In genomic region chr6:131831392-131831791, GRCh38 we compare ENCODE assay signal across 14 cellular contexts. TPM values are rescaled to one million over a fixed set of nuclear protein-coding genes. Genes with fewer than 3 reads are reported as not detected.
DNase-seq lines count a peak whose midpoint lies in the region; ATAC-seq, FAIRE-seq and TF ChIP-seq lines count a peak whose summit lies in the region.
"Had no signal": no experiment of that assay in that cellular context is flagged by ENCODE, and none has a peak within 500 bp of the region (broad histone marks: within the 10 kb centered on the region; RNA-seq: fewer than 3 reads in every experiment).

No MANE protein-coding gene starts in this region.

- no peak for FAIRE-seq in HepG2 (lab: Jason Lieb, UNC)

- TF ChIP-seq RAD21 in HepG2 (CRISPR knock-in tag; IDR thresholded peaks at IDR 0.05), result no peak

- no peaks in the 10 kb centered on the region for H4K20me1 ChIP-seq in HepG2 (ENCODE audit: insufficient read depth, low read length)

- no peak overlapping the region for H3K4me3 ChIP-seq in HepG2 (replicated peaks in 1 of 3; ENCODE audit: insufficient read depth in 1 of 3, low read depth in 2 of 3, low read length in 3 of 3)
- H3K4me3 ChIP-seq in right lobe of liver, result no peak overlapping the region
- no peak overlapping the region for H3K4me3 ChIP-seq in aorta (ENCODE audit: low read length in 2 of 2)
- no peak overlapping the region for H3K4me3 ChIP-seq in suprapubic skin

- H3K79me2 ChIP-seq in HepG2 (ENCODE audit: insufficient read depth, low read length), result peaks cover 50% of the 10 kb centered on the region

- 81% methylated on average over 4 of the region's 4 CpGs for WGBS in HepG2 (ENCODE audit: low lambda C conversion rate)
- WGBS in right lobe of liver (ENCODE audit: insufficient coverage, low coverage, low lambda C conversion rate, missing lambda C conversion rate), result 75% methylated on average over 4 of the region's 4 CpGs
- 5 to 6% methylated on average over 4 of the region's 4 CpGs for WGBS in aorta, 2 donors
- WGBS in suprapubic skin, result 46% methylated on average over 4 of the region's 4 CpGs

- CTCF ChIA-PET in HepG2 (lab: Yijun Ruan, JAX; ENCODE audit: low intra/inter-chr PET ratio, low total read pairs), result no interaction called here

- DNase-seq in HepG2 (ENCODE audit: low spot score), result no peak
- DNase-seq in right lobe of liver, result no peak
- peak; percentile 60 for DNase-seq in astrocyte of the hippocampus (ENCODE audit: low read depth, low spot score)
- DNase-seq in kidney glomerular epithelial cell (lab: John Stamatoyannopoulos, UW), result peak; percentile 81
- DNase-seq in aorta, result no peak
- no peak for DNase-seq in cerebellar nuclear complex (lab: John Stamatoyannopoulos, UW)
- no peak for DNase-seq in suprapubic skin (ENCODE audit: low spot score in 2 of 2)
- DNase-seq: activated naive CD4-positive, alpha-beta T cell treated with Interleukin-2 at 50 U/mL for 16 hours; erythroblast; NCI-H1092; SW 1271 had no signal

- POLR2A ChIA-PET in HepG2 (lab: Yijun Ruan, JAX), result interaction anchor here (2.6 kb wide), 1 partner anchor 13 kb away, joined by 8 read pairs; no protein-coding TSS in a partner anchor

- intact Hi-C loops in HepG2 (cut with micrococcal nuclease; ENCODE audit: unreplicated experiment), result no loop called here
- intact Hi-C loops in right lobe of liver (cut with DNase I), result no loop called here
- intact Hi-C loops in aorta (cut with DNase I), result loop anchor here in 1 of 2 donors (2.0 kb wide), 1 partner anchor 23 kb away; the partner anchor contains the start of gene ENPP1

- H3K9me3 ChIP-seq in HepG2 (ENCODE audit: low read length) (no peaks in the 10 kb centered on the region), right lobe of liver (no peaks in the 10 kb centered on the region), aorta (ENCODE audit: control insufficient read depth, low read length) (no peaks in the 10 kb centered on the region), suprapubic skin (no peaks in the 10 kb centered on the region)
- H3K9me3 ChIP-seq: neutrophil had no signal

- no TSS peak for BruUV-seq in HepG2 (replicated peaks; lab: Mats Ljungman, UMichigan)

- H3K36me3 ChIP-seq in HepG2 (replicated peaks in 1 of 2; ENCODE audit: control insufficient read depth in 1 of 2, insufficient read depth in 2 of 2, low read length in 2 of 2) (peaks cover 18% of the 10 kb centered on the region in 2 experiments), right lobe of liver (no peaks in the 10 kb centered on the region), aorta (ENCODE audit: control insufficient read depth in 1 of 2, insufficient read depth in 2 of 2, low read length in 1 of 2) (no peaks in the 10 kb centered on the region), suprapubic skin (no peaks in the 10 kb centered on the region)
- H3K36me3 ChIP-seq: neutrophil had no signal

- no peak for TF ChIP-seq POLR2A in HepG2 (IDR thresholded peaks at IDR 0.05; ENCODE audit: insufficient read depth in 1 of 2, low read depth in 2 of 2, low read length in 2 of 2)
- no peak for TF ChIP-seq POLR2A in right lobe of liver (IDR thresholded peaks at IDR 0.05)
- no peak for TF ChIP-seq POLR2A in suprapubic skin (IDR thresholded peaks at IDR 0.05)

- H3K4me2 ChIP-seq in HepG2 (ENCODE audit: low read depth, low read length), result no peak overlapping the region

- in situ Hi-C loops in HepG2 (cut with HindIII; ENCODE audit: extremely low pct_ligation_motif_present, low pct_unique_long_range_greater_than_20kb), result no loop called here

- H3K27me3 ChIP-seq in HepG2 (ENCODE audit: control insufficient read depth in 1 of 2, insufficient read depth in 2 of 2, low read length in 2 of 2), result no peaks in the 10 kb centered on the region
- H3K27me3 ChIP-seq in right lobe of liver, result no peaks in the 10 kb centered on the region
- H3K27me3 ChIP-seq in aorta (ENCODE audit: control insufficient read depth in 1 of 2, insufficient read depth in 2 of 2, low read length in 1 of 2), result no peaks in the 10 kb centered on the region
- H3K27me3 ChIP-seq in suprapubic skin, result no peaks in the 10 kb centered on the region
- H3K27me3 ChIP-seq: neutrophil had no signal

- H3K27ac ChIP-seq in HepG2 (ENCODE audit: extremely low read length, insufficient read depth, low read length) (no peak overlapping the region), right lobe of liver (no peak overlapping the region), aorta (ENCODE audit: low read depth in 1 of 2, low read length in 2 of 2) (no peak overlapping the region), suprapubic skin (no peak overlapping the region)
- H3K27ac ChIP-seq: neutrophil had no signal

- H2AFZ ChIP-seq in HepG2 (ENCODE audit: low read length), result no peak overlapping the region

- TF ChIP-seq CTCF in HepG2 (CRISPR knock-in tag; IDR thresholded peaks at IDR 0.05), result no peak
- TF ChIP-seq CTCF in right lobe of liver (IDR thresholded peaks at IDR 0.05), result no peak
- no peak for TF ChIP-seq CTCF in suprapubic skin (IDR thresholded peaks at IDR 0.05)

- H3K4me1 ChIP-seq in HepG2 (ENCODE audit: insufficient read depth, low read length) (peaks cover 54% of the 10 kb centered on the region), right lobe of liver (peaks cover 0 to 14% (median 2%) of the 10 kb centered on the region in 4 donors), aorta (ENCODE audit: control insufficient read depth in 1 of 2, insufficient read depth in 2 of 2, low read length in 2 of 2) (no peaks in the 10 kb centered on the region), suprapubic skin (peaks cover 2% of the 10 kb centered on the region)

- no peak for TF ChIP-seq EP300 in HepG2 (IDR thresholded peaks at IDR 0.05; ENCODE audit: low read depth in 2 of 2, low read length in 2 of 2)
- no peak for TF ChIP-seq EP300 in HepG2 (CRISPR knock-in tag; IDR thresholded peaks at IDR 0.05; ENCODE audit: borderline replicate concordance)
- no peak for TF ChIP-seq EP300 in suprapubic skin (IDR thresholded peaks at IDR 0.05)

- H3K9ac ChIP-seq in HepG2 (ENCODE audit: insufficient read depth, low read depth, low read length), result no peak overlapping the region

- ATAC-seq in HepG2, result no peak
- no peak for ATAC-seq in right lobe of liver
- peak; percentile 80 for ATAC-seq in aorta (ENCODE audit: low FRiP score)
- ATAC-seq in GM21390 (IDR thresholded peaks at IDR 0.05; ENCODE audit: unreplicated experiment), result no peak
- ATAC-seq: WTC11 had no signal

TF ChIP-seq in HepG2, 621 proteins besides CTCF, POLR2A, EP300 and RAD21 (continues in another document):
- TF ChIP-seq ETV5 (CRISPR knock-in tag; IDR thresholded peaks at IDR 0.05; ENCODE audit: borderline replicate concordance) (no peak), ARID3A (IDR thresholded peaks at IDR 0.05; ENCODE audit: low read depth, low read length) (no peak), ZNF326 (CRISPR knock-in tag; IDR thresholded peaks at IDR 0.05; ENCODE audit: borderline replicate concordance) (no peak), ATRX (CRISPR knock-in tag; IDR thresholded peaks at IDR 0.05; ENCODE audit: borderline replicate concordance) (no peak), SMAD9 (CRISPR knock-in tag; IDR thresholded peaks at IDR 0.05) (no peak), ELF4 (CRISPR knock-in tag; IDR thresholded peaks at IDR 0.05; ENCODE audit: borderline replicate concordance) (no peak), MAFF (IDR thresholded peaks at IDR 0.05; ENCODE audit: low read depth, low read length) (peak; percentile 94), BATF2 (CRISPR knock-in tag; IDR thresholded peaks at IDR 0.05) (no peak)

RNA-seq across cellular contexts. Expression of gene ENPP1, which starts 23.6 kb away (rescaled TPM):
- total RNA-seq in HepG2 (2016; rRNA removed; fragmentation: Illumina TruSeq; extraction: Trizol) (45.8 and 56.5 TPM in 2 replicates), right lobe of liver (10 to 100 TPM; 27.5 to 61.6 (median 45.6) TPM), aorta (10 to 100 TPM; 20.2 to 35.2 TPM), suprapubic skin (1 to 10 TPM; 2.9 to 9.1 (median 4.0) TPM)
- 10.1 and 11.5 TPM in 2 replicates for total RNA-seq in HepG2 (2016; cell fraction: cytosol; rRNA removed; fragmentation: Illumina TruSeq; extraction: Trizol; ENCODE audit: low read depth)
- 42.4 and 56.4 TPM in 2 replicates for total RNA-seq in HepG2 (2016; cell fraction: insoluble cytoplasmic fraction; rRNA removed; fragmentation: Illumina TruSeq; extraction: Trizol)
- 25.5 and 30.0 TPM in 2 replicates for total RNA-seq in HepG2 (2016; cell fraction: membrane; rRNA removed; fragmentation: Illumina TruSeq; extraction: Trizol)
- 64.8 and 75.0 TPM in 2 replicates for total RNA-seq in HepG2 (2016; cell fraction: nucleus; rRNA removed; fragmentation: Illumina TruSeq; extraction: Trizol)
- polyA plus RNA-seq in HepG2 (2011; rRNA removed) (108 and 160 TPM in 2 replicates), aorta (1 to 10 TPM; 1.3 to 8.8 TPM)
- 44.8 and 69.4 TPM in 2 replicates for polyA plus RNA-seq in HepG2 (2011; cell fraction: cytosol; rRNA removed)
- polyA plus RNA-seq in HepG2 (2011; cell fraction: nucleus; rRNA removed), result 68.4 and 74.0 TPM in 2 replicates
- 78.0 and 114 TPM in 2 replicates for polyA plus RNA-seq in HepG2 (2012)
- polyA plus RNA-seq in HepG2 (2016; cell fraction: cytosol; fragmentation: Illumina TruSeq; extraction: Trizol; ENCODE audit: low read depth), result 4.9 and 5.0 TPM in 2 replicates
- 31.1 and 31.2 TPM in 2 replicates for polyA plus RNA-seq in HepG2 (2016; cell fraction: insoluble cytoplasmic fraction; fragmentation: Illumina TruSeq; extraction: Trizol; ENCODE audit: low read depth)
- polyA plus RNA-seq in HepG2 (2016; cell fraction: membrane; fragmentation: Illumina TruSeq; extraction: Trizol; ENCODE audit: low read depth), result 16.0 and 17.5 TPM in 2 replicates
- 60.5 and 63.3 TPM in 2 replicates for polyA plus RNA-seq in HepG2 (2016; cell fraction: nucleus; fragmentation: Illumina TruSeq; extraction: Trizol; ENCODE audit: insufficient read depth, low read depth)
- 0.54 and 87.5 TPM in 2 replicates for polyA minus RNA-seq in HepG2 (2011; rRNA and poly(A)+ RNA removed; ENCODE audit: low replicate concordance)
- polyA minus RNA-seq in HepG2 (2011; cell fraction: cytosol; rRNA and poly(A)+ RNA removed), result 133 and 175 TPM in 2 replicates
- polyA minus RNA-seq in HepG2 (2011; cell fraction: nucleus; rRNA and poly(A)+ RNA removed), result 269 and 305 TPM in 2 replicates

Comparison
In these comparisons a context has a peak if more than half of its experiments do, and no peak if none do; other contexts are left out.
1. DNase-seq: peak in astrocyte of the hippocampus (single experiment) and kidney glomerular epithelial cell (single experiment); none in HepG2 (single experiment), right lobe of liver (0 of 3), aorta (0 of 2), cerebellar nuclear complex (0 of 2) and suprapubic skin (0 of 2).